Comparison of ENCODE assay signal across 1 cellular context in genomic region chr17:81682565-81683207, GRCh38.
TF ChIP-seq lines count a peak whose summit lies in the region.

No MANE protein-coding gene starts in this region.

TF ChIP-seq in liver, 16 proteins besides CTCF, POLR2A, EP300 and RAD21 (continued from another document):
- TF ChIP-seq REST (IDR thresholded peaks at IDR 0.05) (no peak), HNF4A (conservative IDR thresholded peaks at IDR 0.05) (no peak), SP1 (IDR thresholded peaks at IDR 0.05) (no peak), NR2F2 (IDR thresholded peaks at IDR 0.05) (no peak), EGR1 (IDR thresholded peaks at IDR 0.05; ENCODE audit: low read depth in 2 of 2) (no peak), GABPA (IDR thresholded peaks at IDR 0.05 in 1 of 2, conservative IDR thresholded peaks at IDR 0.05 in 1 of 2) (no peak), HNF4G (IDR thresholded peaks at IDR 0.05) (no peak), TAF1 (conservative IDR thresholded peaks at IDR 0.05) (no peak), FOXA1 (IDR thresholded peaks at IDR 0.05) (no peak), JUND (IDR thresholded peaks at IDR 0.05) (no peak)
